In the genomic region with DNA sequence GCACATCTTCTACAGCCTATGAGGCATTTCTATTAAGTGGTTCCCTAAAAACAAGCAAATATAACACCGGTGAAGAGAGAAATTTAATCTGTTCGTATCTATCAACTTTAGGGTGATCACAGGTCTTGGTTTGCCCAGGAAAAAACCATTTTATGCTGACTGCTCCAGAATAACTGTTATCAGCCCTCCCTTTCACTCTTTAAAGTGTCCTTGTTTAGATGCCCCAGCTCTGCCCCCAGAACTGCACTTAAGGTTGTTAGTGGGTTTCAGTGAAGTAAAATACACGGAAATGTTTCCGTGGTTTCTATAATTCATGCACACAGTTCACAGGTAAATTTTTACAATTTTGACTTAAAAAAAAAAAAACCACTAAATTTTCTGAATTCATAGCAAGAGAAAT, we compare ENCODE assay signal across 1 cellular context.
A peak's percentile ranks its signal among the peaks of the same experiment; 100 is the strongest.
TF ChIP-seq lines count a peak whose summit lies in the region.

No MANE protein-coding gene starts in this region.

TF ChIP-seq in K562, 482 proteins besides CTCF, POLR2A, EP300 and RAD21 (continued from another document):
- TF ChIP-seq RBBP5 (IDR thresholded peaks at IDR 0.05; ENCODE audit: borderline replicate concordance, insufficient read depth, low read length, poor library complexity, severe bottlenecking) = no peak
- no peak for TF ChIP-seq RBM17 (IDR thresholded peaks at IDR 0.05; ENCODE audit: borderline replicate concordance, low read depth, low read length)
- peak; percentile 73 for TF ChIP-seq C11orf30 (IDR thresholded peaks at IDR 0.05; ENCODE audit: low read depth)
- TF ChIP-seq, protein P1, sequence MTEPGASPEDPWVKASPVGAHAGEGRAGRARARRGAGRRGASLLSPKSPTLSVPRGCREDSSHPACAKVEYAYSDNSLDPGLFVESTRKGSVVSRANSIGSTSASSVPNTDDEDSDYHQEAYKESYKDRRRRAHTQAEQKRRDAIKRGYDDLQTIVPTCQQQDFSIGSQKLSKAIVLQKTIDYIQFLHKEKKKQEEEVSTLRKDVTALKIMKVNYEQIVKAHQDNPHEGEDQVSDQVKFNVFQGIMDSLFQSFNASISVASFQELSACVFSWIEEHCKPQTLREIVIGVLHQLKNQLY (CRISPR knock-in tag; conservative IDR thresholded peaks at IDR 0.05) = no peak
- TF ChIP-seq HOMEZ (CRISPR knock-in tag; IDR thresholded peaks at IDR 0.05) = no peak
- TF ChIP-seq ELF2 (CRISPR knock-in tag; IDR thresholded peaks at IDR 0.05) = no peak
- no peak for TF ChIP-seq ZNF398 (CRISPR knock-in tag; IDR thresholded peaks at IDR 0.05)
- 0 out of 2 replicates have a peak, but pooled peaks have one; percentile 28 for TF ChIP-seq MAFG (tag; conservative IDR thresholded peaks at IDR 0.05)
- no peak for TF ChIP-seq ZNF655 (CRISPR knock-in tag; IDR thresholded peaks at IDR 0.05)
- TF ChIP-seq, protein P2, sequence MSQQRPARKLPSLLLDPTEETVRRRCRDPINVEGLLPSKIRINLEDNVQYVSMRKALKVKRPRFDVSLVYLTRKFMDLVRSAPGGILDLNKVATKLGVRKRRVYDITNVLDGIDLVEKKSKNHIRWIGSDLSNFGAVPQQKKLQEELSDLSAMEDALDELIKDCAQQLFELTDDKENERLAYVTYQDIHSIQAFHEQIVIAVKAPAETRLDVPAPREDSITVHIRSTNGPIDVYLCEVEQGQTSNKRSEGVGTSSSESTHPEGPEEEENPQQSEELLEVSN (IDR thresholded peaks at IDR 0.05; ENCODE audit: borderline replicate concordance in 1 of 2, extremely low read depth in 1 of 2, insufficient read depth in 1 of 2, insufficient read length in 1 of 2, low read depth in 1 of 2, low read length in 1 of 2, poor library complexity in 1 of 2, severe bottlenecking in 1 of 2) = no peak
